In the genomic region with DNA sequence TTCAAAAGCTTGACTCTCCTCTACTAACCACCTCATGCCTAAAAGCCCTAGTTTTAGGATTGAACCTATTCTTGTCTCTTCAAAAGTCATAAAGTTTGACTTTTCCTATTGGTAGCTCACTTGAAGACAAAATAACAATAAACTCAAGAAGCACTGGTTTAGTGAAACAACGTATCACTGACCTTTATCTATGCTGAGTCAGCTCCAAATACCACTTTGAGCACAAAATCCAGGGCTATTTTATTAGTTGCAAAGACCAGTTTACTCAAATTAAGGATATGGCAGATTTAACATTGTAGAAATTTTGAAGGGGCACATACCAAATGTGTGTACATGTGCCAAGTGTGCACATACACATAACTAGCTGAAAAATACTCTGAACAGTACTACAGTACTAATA, we compare ENCODE assay signal across 32 cellular contexts. TPM values are rescaled to one million over a fixed set of nuclear protein-coding genes. Genes with fewer than 3 reads are reported as not detected.
"Had no signal": no experiment of that assay in that cellular context is flagged by ENCODE, and none has a peak within 500 bp of the region (broad histone marks: within the 10 kb centered on the region; RNA-seq: fewer than 3 reads in every experiment).

No MANE protein-coding gene starts in this region.

- H3K27me3 Mint-ChIP-seq: naive thymus-derived CD8-positive, alpha-beta T cell; stimulated activated memory B cell treated with anti-CD40 and anti-IgM and Interleukin-4, amounts not matched to agents 10 μg/mL and 1 μg/mL and 100 μg/mL, for 72 hours; stimulated activated naive CD8-positive, alpha-beta T cell treated with anti-CD3 and anti-CD28 coated beads, Interleukin-15, amount 100 ng/mL, for 72 hours; type B pancreatic cell had no signal

- H3K27ac Mint-ChIP-seq: immature natural killer cell; naive thymus-derived CD8-positive, alpha-beta T cell; nephron; stimulated activated memory B cell treated with anti-CD40 and anti-IgM and Interleukin-4, amounts not matched to agents 10 μg/mL and 1 μg/mL and 100 μg/mL, for 72 hours; stimulated activated naive CD8-positive, alpha-beta T cell treated with anti-CD3 and anti-CD28 coated beads, Interleukin-15, amount 100 ng/mL, for 72 hours; type B pancreatic cell had no signal

- FAIRE-seq: islet of Langerhans, kidney, pancreas, small intestine had no signal

- H3K4me3 Mint-ChIP-seq: immature natural killer cell; naive thymus-derived CD8-positive, alpha-beta T cell; nephron; neural crest cell; stimulated activated memory B cell treated with anti-CD40 and anti-IgM and Interleukin-4, amounts not matched to agents 10 μg/mL and 1 μg/mL and 100 μg/mL, for 72 hours; stimulated activated naive CD8-positive, alpha-beta T cell treated with anti-CD3 and anti-CD28 coated beads, Interleukin-15, amount 100 ng/mL, for 72 hours; type B pancreatic cell had no signal

- H3K36me3 ChIP-seq: left lung, lower lobe of right lung, pancreas, prostate gland, sigmoid colon, tibial nerve, uterus had no signal

- H3K27ac ChIP-seq: left lung, lower lobe of right lung, pancreas, prostate gland, sigmoid colon, tibial nerve, uterus had no signal

- H3K36me3 Mint-ChIP-seq: immature natural killer cell; naive thymus-derived CD8-positive, alpha-beta T cell; stimulated activated memory B cell treated with anti-CD40 and anti-IgM and Interleukin-4, amounts not matched to agents 10 μg/mL and 1 μg/mL and 100 μg/mL, for 72 hours; type B pancreatic cell had no signal

- H3K4me3 ChIP-seq: left lung, lower lobe of right lung, pancreas, prostate gland, sigmoid colon, tibial nerve, uterus had no signal

- H3K9me3 Mint-ChIP-seq: type B pancreatic cell had no signal

- H3K27me3 ChIP-seq: left lung, pancreas, sigmoid colon, tibial nerve, uterus had no signal

- H3K9me3 ChIP-seq: pancreas, prostate gland had no signal

- ATAC-seq: left colon; left lung; lower lobe of right lung; naive thymus-derived CD8-positive, alpha-beta T cell; pancreas; right cardiac atrium; stimulated activated memory B cell treated with anti-CD40 and anti-IgM and Interleukin-4, amounts not matched to agents 10 μg/mL and 1 μg/mL and 100 μg/mL, for 72 hours; stimulated activated naive CD8-positive, alpha-beta T cell treated with anti-CD3 and anti-CD28 coated beads, Interleukin-15, amount 100 ng/mL, for 72 hours had no signal

- H3K4me1 ChIP-seq: left lung, lower lobe of right lung, pancreas, prostate gland, sigmoid colon, tibial nerve, uterus had no signal

- DNase-seq: hypothalamus; immature natural killer cell; kidney; left colon; left lung; lower lobe of right lung; mammary epithelial cell; mesenchymal stem cell; naive thymus-derived CD8-positive, alpha-beta T cell; nucleus accumbens; pancreas; posterior cingulate gyrus; retina; right cardiac atrium; sigmoid colon; small intestine; stimulated activated CD4-positive, alpha-beta T cell treated with anti-CD3 and anti-CD28 coated beads, Interleukin-1b, Interleukin-23, amount 100 ng/mL, for 48 hours; stimulated activated CD4-positive, alpha-beta T cell treated with anti-CD3 and anti-CD28 coated beads, Interleukin-2, amount 100 ng/mL, for 48 hours; stimulated activated CD4-positive, alpha-beta T cell treated with anti-CD3 and anti-CD28 coated beads, Interleukin-4, amount 100 ng/mL, for 4 hours; stimulated activated CD8-positive, alpha-beta memory T cell treated with anti-CD3 and anti-CD28 coated beads, Interleukin-4, amount 100 ng/mL, for 48 hours; stimulated activated naive CD4-positive, alpha-beta T cell treated with Interleukin-2 at 50 U/mL for 16 hours; stimulated activated naive CD8-positive, alpha-beta T cell treated with anti-CD3 and anti-CD28 coated beads, Interleukin-15, amount 100 ng/mL, for 72 hours; substantia nigra; uterus had no signal

- H3K4me1 Mint-ChIP-seq: immature natural killer cell; naive thymus-derived CD8-positive, alpha-beta T cell; neural crest cell; stimulated activated memory B cell treated with anti-CD40 and anti-IgM and Interleukin-4, amounts not matched to agents 10 μg/mL and 1 μg/mL and 100 μg/mL, for 72 hours; stimulated activated naive CD8-positive, alpha-beta T cell treated with anti-CD3 and anti-CD28 coated beads, Interleukin-15, amount 100 ng/mL, for 72 hours had no signal

RNA-seq across cellular contexts. Expression of gene PIK3C2G, which starts 45.0 kb away (rescaled TPM):
- total RNA-seq: naive thymus-derived CD8-positive, alpha-beta T cell; neural crest cell; osteoblast; right cardiac atrium had no signal
- polyA plus RNA-seq: immature natural killer cell; naive thymus-derived CD8-positive, alpha-beta T cell; right cardiac atrium had no signal
